In genomic region chr3:100045696-100046095, GRCh38 we compare ENCODE assay signal across 11 cellular contexts.
DNase-seq lines count a peak whose midpoint lies in the region; ATAC-seq and TF ChIP-seq lines count a peak whose summit lies in the region.
"Had no signal": no experiment of that assay in that cellular context is flagged by ENCODE, and none has a peak within 500 bp of the region (broad histone marks: within the 10 kb centered on the region; RNA-seq: fewer than 3 reads in every experiment).

No MANE protein-coding gene starts in this region.

- peaks cover 12% of the 10 kb centered on the region for H3F3A ChIP-seq in PC-3 (ENCODE audit: low read length, unreplicated experiment)

- no peak overlapping the region for H3K4me3 ChIP-seq in BJ (ENCODE audit: low read depth, low read length)
- no peak overlapping the region for H3K4me3 ChIP-seq in PC-3 (ENCODE audit: low read length)
- no peak overlapping the region for H3K4me3 ChIP-seq in ovary
- H3K4me3 ChIP-seq: lung had no signal

- peak overlapping the region; percentile 82 for H3K4me2 ChIP-seq in PC-3 (ENCODE audit: low read length)

- no peak overlapping the region for H3K27ac ChIP-seq in PC-3 (ENCODE audit: low read length)
- H3K27ac ChIP-seq in foreskin keratinocyte = peak overlapping the region; percentile 69
- H3K27ac ChIP-seq in ovary = peak overlapping the region in 1 of 2 donors; percentile 8

- H3K27me3 Mint-ChIP-seq in activated T-helper 17 cell treated with anti-CD3 and anti-CD28 coated beads, Interleukin-2, amount 50 U/mL, for 72 hours = no peaks in the 10 kb centered on the region
- H3K27me3 Mint-ChIP-seq: activated naive CD8-positive, alpha-beta T cell; stimulated activated naive CD8-positive, alpha-beta T cell treated with anti-CD3 and anti-CD28 coated beads, Interleukin-15, Interleukin-2, amounts not matched to agents 100 ng/mL and 50 ng/mL, for 24 hours had no signal

- H3K36me3 Mint-ChIP-seq in activated T-helper 17 cell treated with anti-CD3 and anti-CD28 coated beads, Interleukin-2, amount 50 U/mL, for 72 hours (ENCODE audit: low read depth) = no peaks in the 10 kb centered on the region

- H3K9ac ChIP-seq in PC-3 (ENCODE audit: low read length) = no peak overlapping the region

- H3K79me2 ChIP-seq in PC-3 (ENCODE audit: low read length) = peaks cover 25% of the 10 kb centered on the region

- BruUV-seq in PC-3 (replicated peaks; lab: Mats Ljungman, UMichigan) = no TSS peak

- H3K27ac Mint-ChIP-seq in activated T-helper 17 cell treated with anti-CD3 and anti-CD28 coated beads, Interleukin-2, amount 50 U/mL, for 72 hours = no peak overlapping the region
- H3K27ac Mint-ChIP-seq: activated naive CD8-positive, alpha-beta T cell had no signal

- 59 to 66% (median 62%) methylated on average over 3 of the region's 3 CpGs for WGBS in ovary, 3 donors

- no peaks in the 10 kb centered on the region for H3K27me3 ChIP-seq in BJ (ENCODE audit: control insufficient read depth, insufficient read depth, low read length)
- no peaks in the 10 kb centered on the region for H3K27me3 ChIP-seq in PC-3 (ENCODE audit: low read length)
- H3K27me3 ChIP-seq in foreskin keratinocyte = no peaks in the 10 kb centered on the region
- no peaks in the 10 kb centered on the region for H3K27me3 ChIP-seq in ovary

- H3K9me2 ChIP-seq in PC-3 (replicated peaks; ENCODE audit: low read length) = no peaks in the 10 kb centered on the region

- H2AFZ ChIP-seq in PC-3 (ENCODE audit: low read length) = no peak overlapping the region

- TF ChIP-seq POLR2A in ovary (IDR thresholded peaks at IDR 0.05) = no peak

- H3K9me3 ChIP-seq in PC-3 (ENCODE audit: low read length) (no peaks in the 10 kb centered on the region), ovary (no peaks in the 10 kb centered on the region)

- H3K4me1 ChIP-seq in PC-3 (ENCODE audit: insufficient read depth, low read length) (peaks cover 65% of the 10 kb centered on the region), foreskin keratinocyte (peaks cover 53% of the 10 kb centered on the region), ovary (ENCODE audit: insufficient read depth) (peaks cover 9% of the 10 kb centered on the region)

- H4K20me1 ChIP-seq in PC-3 (ENCODE audit: low read length) = no peaks in the 10 kb centered on the region

- no peak for ATAC-seq in PC-3
- peak; percentile 23 for ATAC-seq in foreskin keratinocyte
- ATAC-seq in activated T-helper 17 cell treated with anti-CD3 and anti-CD28 coated beads, Interleukin-2, amount 50 U/mL, for 72 hours (replicated peaks) = no peak
- no peak for ATAC-seq in GM19463 (IDR thresholded peaks at IDR 0.05; ENCODE audit: unreplicated experiment)

- TF ChIP-seq CTCF in BJ (IDR thresholded peaks at IDR 0.05; ENCODE audit: insufficient read depth, low read depth, low read length) (no peak), PC-3 (conservative IDR thresholded peaks at IDR 0.05; ENCODE audit: low read depth, low read length) (no peak), foreskin keratinocyte (conservative IDR thresholded peaks at IDR 0.05) (no peak), ovary (IDR thresholded peaks at IDR 0.05) (no peak)

- intact Hi-C loops in PC-3 (cut with micrococcal nuclease) (loop anchor here (2.0 kb wide), 4 partner anchors 43 to 213 kb away; no protein-coding TSS in a partner anchor), ovary (cut with DNase I) (loop anchor here in 3 of 4 donors (10.0 kb wide), 2 partner anchors 171 to 191 kb away; no protein-coding TSS in a partner anchor)

- peaks cover 6% of the 10 kb centered on the region for H3K4me1 Mint-ChIP-seq in activated T-helper 17 cell treated with anti-CD3 and anti-CD28 coated beads, Interleukin-2, amount 50 U/mL, for 72 hours

- POLR2A ChIA-PET in BJ (lab: Charles Lee) (no interaction called here), PC-3 (lab: Charles Lee; ENCODE audit: unreplicated experiment) (interaction anchor here (1.1 kb wide), 1 partner anchor 215 kb away, joined by 4 read pairs; the partner anchor contains the start of gene TBC1D23)

- no peak for TF ChIP-seq EP300 in ovary (IDR thresholded peaks at IDR 0.05)

- CTCF ChIA-PET in BJ (lab: Yijun Ruan, JAX) = interaction anchor here (0.9 to 1.9 kb wide), 6 partner anchors 19 to 209 kb away, joined by 3 to 5 read pairs (median 3); no protein-coding TSS in a partner anchor
- CTCF ChIA-PET in PC-3 (lab: Charles Lee) = no interaction called here

- H3K9me3 Mint-ChIP-seq in activated T-helper 17 cell treated with anti-CD3 and anti-CD28 coated beads, Interleukin-2, amount 50 U/mL, for 72 hours = no peaks in the 10 kb centered on the region
- H3K9me3 Mint-ChIP-seq: stimulated activated naive CD8-positive, alpha-beta T cell treated with anti-CD3 and anti-CD28 coated beads, Interleukin-15, Interleukin-2, amounts not matched to agents 100 ng/mL and 50 ng/mL, for 24 hours had no signal

- H3K36me3 ChIP-seq in BJ (ENCODE audit: control insufficient read depth, insufficient read depth, low read length) (no peaks in the 10 kb centered on the region), PC-3 (ENCODE audit: low read depth, low read length) (no peaks in the 10 kb centered on the region), ovary (no peaks in the 10 kb centered on the region)

- H3K4me3 Mint-ChIP-seq in activated T-helper 17 cell treated with anti-CD3 and anti-CD28 coated beads, Interleukin-2, amount 50 U/mL, for 72 hours = no peak overlapping the region
- H3K4me3 Mint-ChIP-seq: activated naive CD8-positive, alpha-beta T cell; stimulated activated naive CD8-positive, alpha-beta T cell treated with anti-CD3 and anti-CD28 coated beads, Interleukin-15, Interleukin-2, amounts not matched to agents 100 ng/mL and 50 ng/mL, for 24 hours had no signal

- DNase-seq in BJ (ENCODE audit: low read depth) = peak; percentile 96
- DNase-seq in PC-3 = peak; percentile 14
- peak; percentile 87 to 94 for DNase-seq in foreskin keratinocyte
- DNase-seq in ovary = peak in 4 of 5 donors; percentile 42 to 60 (median 53)
- DNase-seq in NCI-H1092 (lab: John Stamatoyannopoulos, UW) = no peak
- no peak for DNase-seq in activated T-cell treated with anti-CD3 and anti-CD28 coated beads for 4 hours

Comparison
In these comparisons a context has a peak if more than half of its experiments do, and no peak if none do; other contexts are left out.
1. DNase-seq: peak in BJ (single experiment), PC-3 (single experiment), foreskin keratinocyte (2 of 2) and ovary (4 of 5); none in NCI-H1092 (single experiment) and activated T-cell treated with anti-CD3 and anti-CD28 coated beads for 4 hours (single experiment).